Comparison of ENCODE assay signal across 1 cellular context in genomic region chr6:26473758-26474438, GRCh38.
TF ChIP-seq lines count a peak whose summit lies in the region.

No MANE protein-coding gene starts in this region.

TF ChIP-seq in K562, 482 proteins besides CTCF, POLR2A, EP300 and RAD21 (continued from another document and continues in another):
- TF ChIP-seq ATF3 (IDR thresholded peaks at IDR 0.05) (no peak), ATF3 (CRISPR knock-in tag; conservative IDR thresholded peaks at IDR 0.05) (no peak), ARID3A (IDR thresholded peaks at IDR 0.05; ENCODE audit: borderline replicate concordance, low read depth, low read length) (peak; percentile 54; the same call in 1 of the 2 replicates), ETV1 (tag; conservative IDR thresholded peaks at IDR 0.05; ENCODE audit: low read depth) (no peak; the same call in 1 of the 2 replicates), PBX2 (CRISPR knock-in tag; IDR thresholded peaks at IDR 0.05; ENCODE audit: low read depth) (no peak), PBX2 (tag; conservative IDR thresholded peaks at IDR 0.05; ENCODE audit: low read depth) (peak; percentile 45), SMC3 (conservative IDR thresholded peaks at IDR 0.05; ENCODE audit: insufficient read depth, low read depth, low read length) (no peak), ZBTB7A (IDR thresholded peaks at IDR 0.05; ENCODE audit: borderline replicate concordance, control insufficient read depth, low read depth, low read length) (no peak), KAT8 (IDR thresholded peaks at IDR 0.05; ENCODE audit: low read depth) (no peak), MAZ (CRISPR knock-in tag; conservative IDR thresholded peaks at IDR 0.05 in 1 of 2, IDR thresholded peaks at IDR 0.05 in 1 of 2) (peak in 1 of 2 experiments; percentile 50; a peak in 2 of 4 replicates), GATAD2B (IDR thresholded peaks at IDR 0.05; ENCODE audit: borderline replicate concordance) (0 out of 2 replicates have a peak, but pooled peaks have one; percentile 75), ARHGAP35 (IDR thresholded peaks at IDR 0.05; ENCODE audit: partially characterized antibody) (no peak), HMG20A (CRISPR knock-in tag; conservative IDR thresholded peaks at IDR 0.05) (no peak), YY1 (IDR thresholded peaks at IDR 0.05; ENCODE audit: borderline replicate concordance in 1 of 3, control insufficient read depth in 1 of 3, extremely low read depth in 1 of 3, insufficient read depth in 3 of 3, insufficient read length in 1 of 3, insufficient replicate concordance in 2 of 3, low read depth in 1 of 3, low read length in 2 of 3) (peak in 2 of 3 experiments; percentile 44 to 66), IRF1 (CRISPR knock-in tag; IDR thresholded peaks at IDR 0.05; ENCODE audit: borderline replicate concordance) (no peak), RFX5 (IDR thresholded peaks at IDR 0.05; ENCODE audit: low read depth, low read length) (peak; percentile 98), POLR2AphosphoS2 (IDR thresholded peaks at IDR 0.05; ENCODE audit: low read length) (no peak), ZFX (CRISPR knock-in tag; IDR thresholded peaks at IDR 0.05) (no peak), SNIP1 (IDR thresholded peaks at IDR 0.05; ENCODE audit: low read depth) (no peak), C11orf30 (IDR thresholded peaks at IDR 0.05; ENCODE audit: low read depth) (peak; percentile 54), BCL6 (CRISPR knock-in tag; IDR thresholded peaks at IDR 0.05) (no peak), PCBP1 (IDR thresholded peaks at IDR 0.05; ENCODE audit: low read depth, low read length, poor library complexity, severe bottlenecking) (no peak), BRD9 (IDR thresholded peaks at IDR 0.05; ENCODE audit: low read depth, partially characterized antibody) (peak; percentile 37), ZNF280B (CRISPR knock-in tag; IDR thresholded peaks at IDR 0.05) (no peak), ZNF197 (CRISPR knock-in tag; IDR thresholded peaks at IDR 0.05; ENCODE audit: low read depth) (no peak), SMARCB1 (IDR thresholded peaks at IDR 0.05; ENCODE audit: insufficient read length, low read depth) (no peak), ZNF644 (tag; IDR thresholded peaks at IDR 0.05; ENCODE audit: low read depth) (no peak), TAL1 (IDR thresholded peaks at IDR 0.05) (no peak), CEBPB (tag; IDR thresholded peaks at IDR 0.05) (no peak), ZNF589 (CRISPR knock-in tag; IDR thresholded peaks at IDR 0.05; ENCODE audit: low read depth) (no peak), IRF9 (tag; IDR thresholded peaks at IDR 0.05) (no peak), FOXA1 (IDR thresholded peaks at IDR 0.05; ENCODE audit: borderline replicate concordance) (no peak), HCFC1 (IDR thresholded peaks at IDR 0.05; ENCODE audit: low read depth, low read length) (peak; percentile 12; the same call in 1 of the 2 replicates), NR1H2 (CRISPR knock-in tag; IDR thresholded peaks at IDR 0.05) (no peak), ELF4 (CRISPR knock-in tag; IDR thresholded peaks at IDR 0.05) (no peak), ATF2 (CRISPR knock-in tag; IDR thresholded peaks at IDR 0.05) (no peak), MCM5 (IDR thresholded peaks at IDR 0.05; ENCODE audit: low read depth) (no peak), CBX1 (IDR thresholded peaks at IDR 0.05; ENCODE audit: low read depth) (no peak), ZNF121 (CRISPR knock-in tag; conservative IDR thresholded peaks at IDR 0.05) (no peak), ZNF280A (IDR thresholded peaks at IDR 0.05; ENCODE audit: low read depth, partially characterized antibody) (no peak), ZNF780A (CRISPR knock-in tag; IDR thresholded peaks at IDR 0.05) (no peak), FOXK2 (conservative IDR thresholded peaks at IDR 0.05 in 1 of 2, IDR thresholded peaks at IDR 0.05 in 1 of 2; ENCODE audit: low read depth in 2 of 2) (no peak; a peak in 2 of 4 replicates), CHD4 (IDR thresholded peaks at IDR 0.05; ENCODE audit: insufficient read depth, insufficient replicate concordance, low read depth, low read length, poor library complexity, severe bottlenecking) (no peak), SMARCC2 (IDR thresholded peaks at IDR 0.05; ENCODE audit: low read depth) (no peak; the same call in 1 of the 2 replicates), TEAD1 (CRISPR knock-in tag; IDR thresholded peaks at IDR 0.05) (no peak), BDP1 (IDR thresholded peaks at IDR 0.05; ENCODE audit: insufficient read depth, insufficient read length) (no peak), TEAD4 (IDR thresholded peaks at IDR 0.05; ENCODE audit: low read length) (no peak), TEAD4 (CRISPR knock-in tag; IDR thresholded peaks at IDR 0.05; ENCODE audit: borderline replicate concordance) (no peak), TBP (optimal IDR thresholded peaks at IDR 0.05; ENCODE audit: low read depth, low read length) (peak; percentile 41), TARDBP (IDR thresholded peaks at IDR 0.05) (no peak), EP400 (IDR thresholded peaks at IDR 0.05) (peak; percentile 86), CTBP1 (IDR thresholded peaks at IDR 0.05; ENCODE audit: borderline replicate concordance) (no peak), SP1 (CRISPR knock-in tag; IDR thresholded peaks at IDR 0.05) (peak; percentile 46), JUND (IDR thresholded peaks at IDR 0.05; ENCODE audit: borderline replicate concordance, low read depth, low read length) (no peak), JUND (tag; IDR thresholded peaks at IDR 0.05; ENCODE audit: borderline replicate concordance, low read depth, low read length) (peak; percentile 23; the same call in 1 of the 3 replicates), ID3 (CRISPR knock-in tag; IDR thresholded peaks at IDR 0.05) (no peak), ID3 (tag; IDR thresholded peaks at IDR 0.05) (no peak), CBX3 (IDR thresholded peaks at IDR 0.05; ENCODE audit: borderline replicate concordance in 1 of 2, low read length in 2 of 2) (no peak; a peak in 1 of 3 replicates), FOXP4 (CRISPR knock-in tag; IDR thresholded peaks at IDR 0.05; ENCODE audit: borderline replicate concordance) (no peak)
